16 cellular contexts compared by ENCODE assay signal in the genomic region with DNA sequence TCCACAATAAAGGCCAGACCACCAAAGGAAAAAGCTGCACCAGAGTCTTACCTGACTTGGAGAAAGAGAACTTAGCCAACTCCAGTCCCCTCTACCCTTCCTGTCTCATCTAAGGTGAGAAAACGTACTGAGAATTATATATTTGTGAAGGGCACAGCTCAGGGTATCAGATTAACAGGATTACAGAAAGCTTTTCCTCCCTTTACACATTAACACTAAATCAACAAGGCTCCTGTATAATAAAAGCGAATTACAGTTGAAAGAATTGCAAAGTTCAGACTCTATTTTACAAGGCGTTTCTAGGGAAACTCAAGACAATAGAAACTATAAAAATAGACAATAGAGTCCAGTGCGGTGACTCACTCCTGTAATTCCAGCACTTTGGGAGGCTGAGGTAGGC.
DNase-seq lines count a peak whose midpoint lies in the region; ATAC-seq and TF ChIP-seq lines count a peak whose summit lies in the region.
"Had no signal": no experiment of that assay in that cellular context is flagged by ENCODE, and none has a peak within 500 bp of the region (broad histone marks: within the 10 kb centered on the region; RNA-seq: fewer than 3 reads in every experiment).

No MANE protein-coding gene starts in this region.

- POLR2A ChIA-PET in PC-3 (lab: Charles Lee; ENCODE audit: unreplicated experiment) = no interaction called here

- in situ Hi-C loops in Caki2 (cut with HindIII; ENCODE audit: low pct_unique_long_range_greater_than_20kb, low sequenced_read_pairs) = no loop called here

- TF ChIP-seq CTCF in PC-3 (conservative IDR thresholded peaks at IDR 0.05; ENCODE audit: low read depth, low read length) (no peak), hepatocyte (IDR thresholded peaks at IDR 0.05; ENCODE audit: poor library complexity) (no peak)

- peak; percentile 8 for DNase-seq in Caki2 (ENCODE audit: low read depth)
- peak; percentile 11 for DNase-seq in PC-3
- DNase-seq in hepatocyte (ENCODE audit: low spot score) = peak; percentile 35
- DNase-seq in UCSD-AML1 (lab: John Stamatoyannopoulos, UW; ENCODE audit: unreplicated experiment) = no peak
- no peak for DNase-seq in stimulated activated CD4-positive, alpha-beta T cell treated with anti-CD3 and anti-CD28 coated beads, Interleukin-2, amount 100 ng/mL, for 24 hours
- DNase-seq: 8988T; AML-193; CD8-positive, alpha-beta memory T cell; DMS53; GF-D8 had no signal

- WGBS in hepatocyte (ENCODE audit: low lambda C conversion rate, missing lambda C conversion rate) = 57% methylated on average over 4 of the region's 4 CpGs

- H3K27me3 ChIP-seq in PC-3 (ENCODE audit: low read length) (no peaks in the 10 kb centered on the region), hepatocyte (no peaks in the 10 kb centered on the region), rectal smooth muscle tissue (ENCODE audit: control insufficient read depth, insufficient read depth, low read length) (no peaks in the 10 kb centered on the region)
- H3K27me3 ChIP-seq: BLaER1 had no signal

- no peak overlapping the region for H3K4me2 ChIP-seq in PC-3 (ENCODE audit: low read length)
- H3K4me2 ChIP-seq in hepatocyte = peak overlapping the region; percentile 40
- H3K4me2 ChIP-seq: BLaER1 had no signal

- H3K79me2 ChIP-seq in PC-3 (ENCODE audit: low read length) (no peaks in the 10 kb centered on the region), hepatocyte (no peaks in the 10 kb centered on the region)

- BruUV-seq in PC-3 (replicated peaks; lab: Mats Ljungman, UMichigan) = no TSS peak

- no peaks in the 10 kb centered on the region for H3K36me3 ChIP-seq in PC-3 (ENCODE audit: low read depth, low read length)
- H3K36me3 ChIP-seq in hepatocyte (replicated peaks; ENCODE audit: insufficient read depth, low read depth) = no peaks in the 10 kb centered on the region
- no peaks in the 10 kb centered on the region for H3K36me3 ChIP-seq in rectal smooth muscle tissue (ENCODE audit: control insufficient read depth, insufficient read depth, low read length)
- H3K36me3 ChIP-seq: BLaER1 had no signal

- intact Hi-C loops in PC-3 (cut with micrococcal nuclease) = no loop called here

- H3K4me1 ChIP-seq in PC-3 (ENCODE audit: insufficient read depth, low read length) = no peaks in the 10 kb centered on the region
- H3K4me1 ChIP-seq in hepatocyte (ENCODE audit: insufficient read depth) = no peaks in the 10 kb centered on the region
- H3K4me1 ChIP-seq in rectal smooth muscle tissue (ENCODE audit: control insufficient read depth, insufficient read depth, low read length) = no peaks in the 10 kb centered on the region
- H3K4me1 ChIP-seq: BLaER1, Caco-2 had no signal

- no peaks in the 10 kb centered on the region for H3F3A ChIP-seq in PC-3 (ENCODE audit: low read length, unreplicated experiment)

- ATAC-seq in PC-3 (no peak), HG03565 (IDR thresholded peaks at IDR 0.05; ENCODE audit: unreplicated experiment) (no peak), GM18498 (IDR thresholded peaks at IDR 0.05; ENCODE audit: unreplicated experiment) (no peak)
- ATAC-seq: HCT116 had no signal

- H3K27ac ChIP-seq in PC-3 (ENCODE audit: low read length) (no peak overlapping the region), hepatocyte (peak overlapping the region; percentile 79), rectal smooth muscle tissue (ENCODE audit: low read depth, low read length) (no peak overlapping the region)
- H3K27ac ChIP-seq: BLaER1 had no signal

- 0 out of 2 replicates have a peak, but pooled peaks cover 5% of the 10 kb centered on the region for H3K9me3 ChIP-seq in PC-3 (ENCODE audit: low read length)
- H3K9me3 ChIP-seq in hepatocyte (ENCODE audit: low read depth) = no peaks in the 10 kb centered on the region
- H3K9me3 ChIP-seq: Caco-2 had no signal

- H3K9me2 ChIP-seq in PC-3 (replicated peaks; ENCODE audit: low read length) = no peaks in the 10 kb centered on the region
- H3K9me2 ChIP-seq in hepatocyte (replicated peaks; ENCODE audit: insufficient read depth) = no peaks in the 10 kb centered on the region

- CTCF ChIA-PET in PC-3 (lab: Charles Lee) = no interaction called here

- H4K20me1 ChIP-seq in PC-3 (ENCODE audit: low read length) (no peaks in the 10 kb centered on the region), hepatocyte (ENCODE audit: insufficient read depth, poor library complexity, severe bottlenecking) (no peaks in the 10 kb centered on the region)
- H4K20me1 ChIP-seq: BLaER1 had no signal

- H3K9ac ChIP-seq in PC-3 (ENCODE audit: low read length) (no peak overlapping the region), rectal smooth muscle tissue (ENCODE audit: low read length) (no peak overlapping the region)
- H3K9ac ChIP-seq: BLaER1 had no signal

- H3K4me3 ChIP-seq in PC-3 (ENCODE audit: low read length) = no peak overlapping the region
- no peak overlapping the region for H3K4me3 ChIP-seq in hepatocyte
- H3K4me3 ChIP-seq in rectal smooth muscle tissue (ENCODE audit: low read length) = peak overlapping the region; percentile 17
- H3K4me3 ChIP-seq: BLaER1 had no signal

- no peak overlapping the region for H2AFZ ChIP-seq in PC-3 (ENCODE audit: low read length)
- H2AFZ ChIP-seq in hepatocyte = peak overlapping the region; percentile 23

Comparison
In these comparisons a context has a peak if more than half of its experiments do, and no peak if none do; other contexts are left out.
1. DNase-seq: peak in Caki2 (single experiment), PC-3 (single experiment) and hepatocyte (single experiment); none in UCSD-AML1 (single experiment) and stimulated activated CD4-positive, alpha-beta T cell treated with anti-CD3 and anti-CD28 coated beads, Interleukin-2, amount 100 ng/mL, for 24 hours (0 of 2).